ENCODE assay signal across 8 cellular contexts in genomic region chr10:69407621-69408301, GRCh38. TPM values are rescaled to one million over a fixed set of nuclear protein-coding genes. Genes with fewer than 3 reads are reported as not detected.
DNase-seq lines count a peak whose midpoint lies in the region; ATAC-seq and TF ChIP-seq lines count a peak whose summit lies in the region.

No MANE protein-coding gene starts in this region.

- H3K9ac ChIP-seq in stomach smooth muscle (ENCODE audit: low read length in 2 of 2): peak overlapping the region; percentile 42 to 65

- peaks cover 17% of the 10 kb centered on the region for H3K36me3 Mint-ChIP-seq in Caco-2 (ENCODE audit: insufficient read depth, unreplicated experiment)
- H3K36me3 Mint-ChIP-seq in HFFc6 (ENCODE audit: low read depth): peaks cover 14% of the 10 kb centered on the region
- peaks cover 7% of the 10 kb centered on the region for H3K36me3 Mint-ChIP-seq in activated CD4-positive, alpha-beta memory T cell treated with anti-CD3 and anti-CD28 coated beads for 36 hours

- ATAC-seq in heart right ventricle (peak in 3 of 8 donors; percentile 5 to 32 (median 25)), GM18519 (IDR thresholded peaks at IDR 0.05; ENCODE audit: low FRiP score, unreplicated experiment) (no peak), HG02610 (IDR thresholded peaks at IDR 0.05; ENCODE audit: unreplicated experiment) (no peak)

- H3K9me3 ChIP-seq in Caco-2: no peaks in the 10 kb centered on the region
- no peaks in the 10 kb centered on the region for H3K9me3 ChIP-seq in heart right ventricle
- H3K9me3 ChIP-seq in stomach smooth muscle (ENCODE audit: control insufficient read depth in 2 of 2, low read length in 2 of 2): no peaks in the 10 kb centered on the region

- intact Hi-C loops in Caco-2 (cut with micrococcal nuclease; ENCODE audit: unreplicated experiment) (loop anchor here (1.0 to 2.0 kb wide), 4 partner anchors 101 to 232 kb away; partner anchors contain the start of gene FAM241B), heart right ventricle (cut with DNase I) (loop anchor here in 4 of 10 donors (5.0 to 10.0 kb wide), 4 partner anchors 90 to 420 kb away; partner anchors contain the start of genes FAM241B (in 1 of the 4) and KIFBP (in 1 of the 4))
- intact Hi-C loops in activated CD4-positive, alpha-beta memory T cell treated with anti-CD3 and anti-CD28 coated beads for 36 hours (cut with micrococcal nuclease): loop anchor here (1.0 to 5.0 kb wide), 8 partner anchors 17 to 410 kb away; partner anchors contain the start of genes FAM241B and HKDC1

- CTCF ChIA-PET in Caco-2 (lab: Charles Lee): interaction anchor here (0.5 to 3.4 kb wide), 71 partner anchors 9 to 1606 kb away, joined by 3 to 39 read pairs (median 4); partner anchors contain the start of genes HK1, HKDC1, TACR2 and TSPAN15
- CTCF ChIA-PET in activated CD4-positive, alpha-beta memory T cell treated with anti-CD3 and anti-CD28 coated beads for 36 hours (lab: Charles Lee): interaction anchor here (0.6 to 4.1 kb wide), 31 partner anchors 10 to 222 kb away, joined by 3 to 50 read pairs (median 4); partner anchors contain the start of gene TSPAN15

- POLR2A ChIA-PET in Caco-2 (lab: Charles Lee): interaction anchor here (0.6 to 1.5 kb wide), 7 partner anchors 10 to 43 kb away, joined by 3 to 15 read pairs (median 4); no protein-coding TSS in a partner anchor
- POLR2A ChIA-PET in activated CD4-positive, alpha-beta memory T cell treated with anti-CD3 and anti-CD28 coated beads for 36 hours (lab: Charles Lee): interaction anchor here (0.9 to 1.3 kb wide), 4 partner anchors 12 to 100 kb away, joined by 3 to 6 read pairs (median 4); no protein-coding TSS in a partner anchor

- no peaks in the 10 kb centered on the region for H3K27me3 ChIP-seq in Caco-2 (replicated peaks; ENCODE audit: control insufficient read depth, insufficient read depth, low read length)
- no peaks in the 10 kb centered on the region for H3K27me3 ChIP-seq in heart right ventricle
- no peaks in the 10 kb centered on the region for H3K27me3 ChIP-seq in stomach smooth muscle (ENCODE audit: control insufficient read depth in 1 of 2, insufficient read depth in 2 of 2, low read length in 2 of 2)

- no TSS peak for BruUV-seq in Caco-2 (replicated peaks; lab: Mats Ljungman, UMichigan)

- H3K27ac Mint-ChIP-seq in Caco-2 (ENCODE audit: unreplicated experiment) (peak overlapping the region; percentile 86), HFFc6 (no peak overlapping the region)
- H3K27ac Mint-ChIP-seq in activated CD4-positive, alpha-beta memory T cell treated with anti-CD3 and anti-CD28 coated beads for 36 hours: no peak overlapping the region

- H3K4me1 Mint-ChIP-seq in Caco-2 (ENCODE audit: low read depth, unreplicated experiment) (peaks cover 15% of the 10 kb centered on the region), HFFc6 (ENCODE audit: low read depth) (peaks cover 46% of the 10 kb centered on the region)
- peaks cover 17% of the 10 kb centered on the region for H3K4me1 Mint-ChIP-seq in activated CD4-positive, alpha-beta memory T cell treated with anti-CD3 and anti-CD28 coated beads for 36 hours (ENCODE audit: low read depth)

- H3K36me3 ChIP-seq in Caco-2 (ENCODE audit: control insufficient read depth, insufficient read depth, low read length) (no peaks in the 10 kb centered on the region), heart right ventricle (peaks cover 0 to 28% (median 0%) of the 10 kb centered on the region in 9 donors), stomach smooth muscle (ENCODE audit: control insufficient read depth in 2 of 2, insufficient read depth in 2 of 2, low read length in 2 of 2) (peaks cover 22 to 34% of the 10 kb centered on the region in 2 donors)

- no peak overlapping the region for H3K4me3 ChIP-seq in Caco-2 (ENCODE audit: low read depth, low read length)
- peak overlapping the region in 8 of 10 donors; percentile 5 to 61 (median 49) for H3K4me3 ChIP-seq in heart right ventricle
- peak overlapping the region; percentile 12 to 52 for H3K4me3 ChIP-seq in stomach smooth muscle (ENCODE audit: low read length in 2 of 2)

- no peaks in the 10 kb centered on the region for H3K27me3 Mint-ChIP-seq in Caco-2 (ENCODE audit: insufficient read depth, unreplicated experiment)
- H3K27me3 Mint-ChIP-seq in HFFc6 (ENCODE audit: insufficient read depth): peaks cover 8% of the 10 kb centered on the region
- H3K27me3 Mint-ChIP-seq in activated CD4-positive, alpha-beta memory T cell treated with anti-CD3 and anti-CD28 coated beads for 36 hours: no peaks in the 10 kb centered on the region

- H3K27ac ChIP-seq in heart right ventricle (peak overlapping the region in 9 of 10 donors; percentile 70 to 90 (median 80)), stomach smooth muscle (ENCODE audit: low read length) (peak overlapping the region; percentile 76)

- H3K4me1 ChIP-seq in Caco-2 (peaks cover 13% of the 10 kb centered on the region), heart right ventricle (peaks cover 20 to 67% (median 57%) of the 10 kb centered on the region in 9 donors), stomach smooth muscle (ENCODE audit: control insufficient read depth, insufficient read depth, low read length) (peaks cover 74% of the 10 kb centered on the region)

- WGBS in heart right ventricle, 2 donors: 58 to 62% methylated on average over 14 of the region's 14 CpGs

- DNase-seq in Caco-2: peak; percentile 54 to 66
- DNase-seq in HFFc6: no peak
- DNase-seq in activated CD4-positive, alpha-beta memory T cell treated with anti-CD3 and anti-CD28 coated beads for 36 hours: peak; percentile 40
- DNase-seq in heart right ventricle: no peak
- DNase-seq in CD1c-positive myeloid dendritic cell (ENCODE audit: extremely low spot score): no peak

- H3K4me3 Mint-ChIP-seq in Caco-2 (ENCODE audit: unreplicated experiment) (peak overlapping the region; percentile 80), HFFc6 (peak overlapping the region; percentile 78)
- H3K4me3 Mint-ChIP-seq in activated CD4-positive, alpha-beta memory T cell treated with anti-CD3 and anti-CD28 coated beads for 36 hours: no peak overlapping the region

- H3K9me3 Mint-ChIP-seq in Caco-2 (ENCODE audit: unreplicated experiment) (no peaks in the 10 kb centered on the region), HFFc6 (no peaks in the 10 kb centered on the region)
- H3K9me3 Mint-ChIP-seq in activated CD4-positive, alpha-beta memory T cell treated with anti-CD3 and anti-CD28 coated beads for 36 hours: no peaks in the 10 kb centered on the region

- TF ChIP-seq CTCF in Caco-2 (IDR thresholded peaks at IDR 0.05; ENCODE audit: insufficient read depth in 1 of 2, low read depth in 1 of 2, low read length in 1 of 2, severe bottlenecking in 1 of 2, unreplicated experiment in 1 of 2) (peak; percentile 65 to 71), HFFc6 (IDR thresholded peaks at IDR 0.05) (peak; percentile 52; the same call in 1 of the 2 replicates), heart right ventricle (IDR thresholded peaks at IDR 0.05) (peak in 5 of 9 donors; percentile 19 to 46 (median 36))

RNA-seq across cellular contexts. Expression of gene TACR2, which starts 9.0 kb away (rescaled TPM):
- total RNA-seq in Caco-2 (2022) (0.57 and 0.60 TPM in 2 replicates), heart right ventricle (under 1 TPM in 8 of 10 donors, not detected in 2; 0.15 to 0.93 (median 0.25) TPM)
- not detected for total RNA-seq in HFFc6 (2021; fragmentation: NEBNext Ultra II Directional; extraction: Animal tissue kit (Norgen Biotek cat#: 25700))
- total RNA-seq in activated CD4-positive, alpha-beta memory T cell treated with anti-CD3 and anti-CD28 coated beads for 36 hours: not detected
- polyA plus RNA-seq in heart right ventricle: under 1 TPM in 1 of 2 donors, not detected in 1; 0.13 TPM

RNA-seq across cellular contexts. Expression of gene TSPAN15, which starts 43.5 kb away (rescaled TPM):
- 86.5 and 89.0 TPM in 2 replicates for total RNA-seq in Caco-2 (2022)
- total RNA-seq in HFFc6 (2021; fragmentation: NEBNext Ultra II Directional; extraction: Animal tissue kit (Norgen Biotek cat#: 25700)): 1 to 10 TPM; 1.8 to 4.0 (median 2.1) TPM
- total RNA-seq in activated CD4-positive, alpha-beta memory T cell treated with anti-CD3 and anti-CD28 coated beads for 36 hours: 1 to 10 TPM; 2.5 to 3.1 TPM
- total RNA-seq in heart right ventricle: 10 to 100 TPM in 5 of 10 donors, 1 to 10 TPM in 5; 5.0 to 16.5 (median 9.4) TPM
- polyA plus RNA-seq in heart right ventricle: 10 to 100 TPM; 15.4 to 18.2 TPM

Comparison
In these comparisons a context has a peak if more than half of its experiments do, and no peak if none do; other contexts are left out.
1. DNase-seq: peak in Caco-2 (2 of 2) and activated CD4-positive, alpha-beta memory T cell treated with anti-CD3 and anti-CD28 coated beads for 36 hours (single experiment); none in HFFc6 (single experiment), heart right ventricle (0 of 2) and CD1c-positive myeloid dendritic cell (single experiment).
2. Peak in every context shown above with its lines, with median percentiles within 50 percentile points of each other: CTCF ChIP-seq.